In the genomic region with DNA sequence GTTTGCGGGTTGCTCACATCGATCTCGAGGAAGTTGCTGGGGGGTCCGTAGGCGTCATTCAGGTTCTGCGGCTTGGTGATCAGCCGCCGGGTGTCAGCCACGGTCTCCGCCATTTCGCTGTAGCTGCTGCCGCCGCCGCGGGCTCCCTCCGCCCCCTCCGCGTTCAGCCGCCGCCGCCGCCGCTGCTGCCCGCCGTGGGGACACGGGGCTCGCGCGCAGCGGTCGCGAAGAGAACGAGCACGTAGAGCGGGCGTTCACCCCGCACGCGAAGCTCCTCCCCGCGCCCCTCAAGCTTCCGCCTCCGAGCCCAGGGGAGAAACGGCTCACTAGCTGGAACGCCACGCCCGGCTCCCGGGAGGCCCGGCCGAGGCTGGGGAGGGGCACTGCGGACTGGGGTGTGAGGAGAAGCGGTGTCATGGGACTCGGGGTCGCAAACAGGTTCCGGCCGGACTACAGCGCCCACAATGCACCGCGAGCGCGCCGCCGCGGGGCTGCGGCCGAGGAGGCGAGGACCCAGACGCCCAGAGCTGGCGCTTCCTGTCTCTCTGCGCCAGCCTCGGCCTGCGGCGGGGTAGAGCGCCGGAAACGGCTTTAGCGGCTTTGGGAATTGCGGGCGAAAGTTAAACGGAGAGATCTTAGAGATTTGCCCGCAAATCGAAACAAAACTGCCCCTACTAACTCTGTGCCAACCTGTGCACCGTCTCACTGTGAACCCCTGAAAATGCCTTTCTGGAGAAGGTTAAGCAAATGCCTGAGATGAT, we compare ENCODE assay signal across 8 cellular contexts. TPM values are rescaled to one million over a fixed set of nuclear protein-coding genes. Genes with fewer than 3 reads are reported as not detected.
A peak's percentile ranks its signal among the peaks of the same experiment; 100 is the strongest.
DNase-seq lines count a peak whose midpoint lies in the region; ATAC-seq, FAIRE-seq and TF ChIP-seq lines count a peak whose summit lies in the region.

A gene (minus strand): TSS at position 232 of the 761 bp plus-strand sequence. CDS start 119 bp downstream, at position 113.

- H3K27ac ChIP-seq in A549 = peak within 1 kb of the TSS; percentile 96 to 98
- peak within 1 kb of the TSS; percentile 83 for H3K27ac ChIP-seq in brain microvascular endothelial cell
- H3K27ac ChIP-seq in iPS DF 6.9 (ENCODE audit: low read length) = no peak within 1 kb of the TSS
- peak within 1 kb of the TSS; percentile 96 to 99 (median 98) for H3K27ac ChIP-seq in gastrocnemius medialis

- H3K4me1 ChIP-seq in A549 (peaks cover 6% of the 10 kb centered on the region; the same call in 1 of the 3 replicates), iPS DF 6.9 (ENCODE audit: control insufficient read depth, insufficient read depth, low read length) (no peaks in the 10 kb centered on the region), gastrocnemius medialis (peaks cover 30 to 31% of the 10 kb centered on the region in 2 donors)

- no peak for FAIRE-seq in A549 (lab: Jason Lieb, UNC)

- TF ChIP-seq RAD21 in A549 (conservative IDR thresholded peaks at IDR 0.05 in 1 of 2, IDR thresholded peaks at IDR 0.05 in 1 of 2) = 0 out of 5 replicates have a peak, but pooled peaks of 1 of the 2 experiments have one; percentile 9

- H3K36me3 ChIP-seq in brain microvascular endothelial cell (replicated peaks) = no peaks in the 10 kb centered on the region
- H3K36me3 ChIP-seq in iPS DF 6.9 (ENCODE audit: control insufficient read depth, insufficient read depth, low read length) = no peaks in the 10 kb centered on the region
- no peaks in the 10 kb centered on the region for H3K36me3 ChIP-seq in gastrocnemius medialis

- in situ Hi-C loops in brain microvascular endothelial cell (cut with HindIII; ENCODE audit: low pct_ligation_motif_present, low sequenced_read_pairs) (no loop called here), gastrocnemius medialis (cut with MboI; ENCODE audit: low sequenced_read_pairs in 4 of 4) (no loop called here)

- intact Hi-C loops in gastrocnemius medialis (cut with DNase I; ENCODE audit: low total_unique reads) = loop anchor here (1.0 to 10.0 kb wide), 5 partner anchors 33 to 834 kb away; a partner anchor contains a TSS

- H3K27me3 ChIP-seq in brain microvascular endothelial cell (replicated peaks) (no peaks in the 10 kb centered on the region), iPS DF 6.9 (ENCODE audit: control insufficient read depth, insufficient read depth, low read length) (no peaks in the 10 kb centered on the region), gastrocnemius medialis (no peaks in the 10 kb centered on the region)

- under 1% methylated on average over 9 of the region's 83 CpGs for WGBS in A549 (ENCODE audit: missing lambda C conversion rate)
- no CpG with 5 or more reads among the region's 83 CpGs for WGBS in iPS DF 6.9 (ENCODE audit: insufficient coverage, insufficient read length)

- CTCF ChIA-PET in A549 (lab: Yijun Ruan, JAX) = interaction anchor here (0.7 to 1.0 kb wide), 2 partner anchors 230 to 281 kb away, joined by 3 read pairs; no protein-coding TSS in a partner anchor

- ATAC-seq in A549 (peak; percentile 97 to 98), GM18520 (IDR thresholded peaks at IDR 0.05; ENCODE audit: unreplicated experiment) (peak; percentile 83), HG03064 (IDR thresholded peaks at IDR 0.05; ENCODE audit: low read depth, unreplicated experiment) (peak; percentile 91), gastrocnemius medialis (peak; percentile 93 to 95)

- TF ChIP-seq CTCF in A549 (IDR thresholded peaks at IDR 0.05) (no peak), brain microvascular endothelial cell (IDR thresholded peaks at IDR 0.05; ENCODE audit: low read depth, low read length, missing control alignments) (peak; percentile 18), gastrocnemius medialis (IDR thresholded peaks at IDR 0.05 in 4 of 5, conservative IDR thresholded peaks at IDR 0.05 in 1 of 5) (peak in 2 of 5 experiments; percentile 25 to 26)

- no peak for TF ChIP-seq EP300 in A549 (IDR thresholded peaks at IDR 0.05)

- H3K4me3 ChIP-seq in A549 = peak within 1 kb of the TSS; percentile 94
- H3K4me3 ChIP-seq in brain microvascular endothelial cell (ENCODE audit: low read depth, low read length) = peak within 1 kb of the TSS; percentile 95
- H3K4me3 ChIP-seq in iPS DF 6.9 (ENCODE audit: low read length) = peak within 1 kb of the TSS; percentile 94
- peak within 1 kb of the TSS; percentile 68 to 97 (median 90) for H3K4me3 ChIP-seq in gastrocnemius medialis

- DNase-seq in A549 (ENCODE audit: low read depth in 1 of 2, low spot score in 1 of 2) (peak; percentile 86 to 95), NCI-H2107 treated with DMSO at 0.1 percent for 48 hours (lab: John Stamatoyannopoulos, UW; ENCODE audit: unreplicated experiment) (peak; percentile 80), UCSD-AML1 (lab: John Stamatoyannopoulos, UW; ENCODE audit: unreplicated experiment) (peak; percentile 96), brain microvascular endothelial cell (peak; percentile 91), iPS DF 6.9 (ENCODE audit: low read depth, low spot score) (peak; percentile 85), gastrocnemius medialis (peak; percentile 96 to 97)

- H3K4me2 ChIP-seq in A549 = peak within 1 kb of the TSS; percentile 86

- POLR2A ChIA-PET in A549 (lab: Yijun Ruan, JAX) = interaction anchor here (0.6 to 2.0 kb wide), 2 partner anchors 9 to 34 kb away, joined by 3 to 16 read pairs; a partner anchor contains a TSS

- TF ChIP-seq POLR2A in A549 (IDR thresholded peaks at IDR 0.05; ENCODE audit: low read length) (peak; percentile 58), gastrocnemius medialis (IDR thresholded peaks at IDR 0.05) (peak; percentile 88 to 94)

- H3K9me3 ChIP-seq in A549 (no peaks in the 10 kb centered on the region), iPS DF 6.9 (ENCODE audit: control insufficient read depth, insufficient read depth, low read length) (no peaks in the 10 kb centered on the region), gastrocnemius medialis (no peaks in the 10 kb centered on the region)

TF ChIP-seq in A549, 52 proteins besides CTCF, POLR2A, EP300 and RAD21:
- TF ChIP-seq JUN (IDR thresholded peaks at IDR 0.05) (peak; percentile 34 to 82; a peak in 2 of 5 replicates), MAZ (IDR thresholded peaks at IDR 0.05; ENCODE audit: borderline replicate concordance, low read depth, low read length) (0 out of 2 replicates have a peak, but pooled peaks have one; percentile 57), EHF (CRISPR knock-in tag; IDR thresholded peaks at IDR 0.05) (no peak), PHF8 (IDR thresholded peaks at IDR 0.05; ENCODE audit: borderline replicate concordance, low read depth) (peak; percentile 33)
- TF ChIP-seq, protein P1, sequence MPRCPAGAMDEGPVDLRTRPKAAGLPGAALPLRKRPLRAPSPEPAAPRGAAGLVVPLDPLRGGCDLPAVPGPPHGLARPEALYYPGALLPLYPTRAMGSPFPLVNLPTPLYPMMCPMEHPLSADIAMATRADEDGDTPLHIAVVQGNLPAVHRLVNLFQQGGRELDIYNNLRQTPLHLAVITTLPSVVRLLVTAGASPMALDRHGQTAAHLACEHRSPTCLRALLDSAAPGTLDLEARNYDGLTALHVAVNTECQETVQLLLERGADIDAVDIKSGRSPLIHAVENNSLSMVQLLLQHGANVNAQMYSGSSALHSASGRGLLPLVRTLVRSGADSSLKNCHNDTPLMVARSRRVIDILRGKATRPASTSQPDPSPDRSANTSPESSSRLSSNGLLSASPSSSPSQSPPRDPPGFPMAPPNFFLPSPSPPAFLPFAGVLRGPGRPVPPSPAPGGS (IDR thresholded peaks at IDR 0.05) = peak; percentile 83; the same call in 1 of the 3 replicates
- TF ChIP-seq, protein P2, sequence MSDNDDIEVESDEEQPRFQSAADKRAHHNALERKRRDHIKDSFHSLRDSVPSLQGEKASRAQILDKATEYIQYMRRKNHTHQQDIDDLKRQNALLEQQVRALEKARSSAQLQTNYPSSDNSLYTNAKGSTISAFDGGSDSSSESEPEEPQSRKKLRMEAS (IDR thresholded peaks at IDR 0.05) = peak; percentile 31; the same call in 1 of the 2 replicates

RNA-seq across cellular contexts. Expression of the gene that starts here (rescaled TPM):
- polyA plus RNA-seq in A549 (2011; rRNA removed) (214 and 216 TPM in 2 replicates), A549 (2017; fragmentation: RNase III; extraction: RNeasy Plus Mini Kit Qiagen cat#74134 plus additional on column Dnase treatment) (102 to 111 TPM (median 106 TPM) in 3 replicates)
- polyA plus RNA-seq in A549 (2012; cell fraction: cytosol; rRNA removed) = 64.7 and 65.6 TPM in 2 replicates
- 16.6 and 28.6 TPM in 2 replicates for polyA plus RNA-seq in A549 (2012; cell fraction: nucleus; rRNA removed)
- 27.4 and 30.0 TPM in 2 replicates for polyA minus RNA-seq in A549 (2011; rRNA and poly(A)+ RNA removed)
- 100 to 1,000 TPM; 150 to 177 (median 168) TPM for total RNA-seq in gastrocnemius medialis
